13 cellular contexts compared by ENCODE assay signal in the genomic region with DNA sequence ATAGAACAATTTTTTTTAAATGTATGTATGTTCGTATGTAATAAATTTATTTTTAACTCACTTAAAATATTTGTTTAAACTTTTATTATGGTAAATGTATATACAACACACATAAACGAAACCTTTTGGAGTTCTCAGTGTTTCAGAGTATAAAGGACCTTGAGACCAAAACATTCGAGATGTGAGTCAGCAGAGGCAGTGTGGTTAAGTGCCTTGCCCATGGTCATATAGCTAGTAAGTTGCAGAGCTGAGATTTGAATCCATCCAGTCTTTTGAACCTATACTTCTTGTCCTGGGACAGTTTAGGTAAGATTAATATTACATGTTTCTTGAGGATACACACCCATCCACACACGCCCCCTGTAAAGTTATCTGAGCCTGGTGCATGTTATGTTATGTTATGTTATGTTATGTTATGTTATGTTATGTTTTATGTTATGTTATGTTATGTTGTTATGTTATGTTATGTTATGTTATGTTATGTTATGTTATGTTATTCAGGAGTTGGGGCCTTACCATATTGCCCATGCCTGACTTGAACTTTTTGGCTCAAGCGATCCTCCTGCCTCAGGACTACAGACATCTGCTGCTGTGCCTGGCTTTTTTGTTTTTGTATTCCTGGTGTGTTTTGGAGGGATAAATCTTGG. TPM values are rescaled to one million over a fixed set of nuclear protein-coding genes. Genes with fewer than 3 reads are reported as not detected.
DNase-seq lines count a peak whose midpoint lies in the region; ATAC-seq and TF ChIP-seq lines count a peak whose summit lies in the region.
"Had no signal": no experiment of that assay in that cellular context is flagged by ENCODE, and none has a peak within 500 bp of the region (broad histone marks: within the 10 kb centered on the region; RNA-seq: fewer than 3 reads in every experiment).

No MANE protein-coding gene starts in this region.

- H3K4me3 Mint-ChIP-seq in HFFc6 = no peak overlapping the region
- H3K4me3 Mint-ChIP-seq in naive thymus-derived CD4-positive, alpha-beta T cell = no peak overlapping the region
- H3K4me3 Mint-ChIP-seq: activated naive CD8-positive, alpha-beta T cell treated with anti-CD3 and anti-CD28 coated beads, Interleukin-2, amount 10 ng/mL, durations not matched to agents 7 days and 5 days had no signal

- DNase-seq in Daoy (ENCODE audit: low read depth) (peak; percentile 7), HFFc6 (peak; percentile 27), astrocyte of the hippocampus (ENCODE audit: low read depth, low spot score) (peak; percentile 34), OCI-LY7 (ENCODE audit: low spot score) (no peak), coronary artery (ENCODE audit: low spot score) (no peak), GM10266 (ENCODE audit: extremely low spot score) (no peak)
- no peak for DNase-seq in naive thymus-derived CD4-positive, alpha-beta T cell
- DNase-seq: activated naive CD8-positive, alpha-beta T cell treated with anti-CD3 and anti-CD28 coated beads, Interleukin-2, amount 10 ng/mL, durations not matched to agents 7 days and 5 days; DMS153; effector memory CD4-positive, alpha-beta T cell; KG1 had no signal

- H3K27me3 Mint-ChIP-seq in HFFc6 (ENCODE audit: insufficient read depth) = no peaks in the 10 kb centered on the region
- no peaks in the 10 kb centered on the region for H3K27me3 Mint-ChIP-seq in naive thymus-derived CD4-positive, alpha-beta T cell
- H3K27me3 Mint-ChIP-seq: activated naive CD8-positive, alpha-beta T cell treated with anti-CD3 and anti-CD28 coated beads, Interleukin-2, amount 10 ng/mL, durations not matched to agents 7 days and 5 days; progenitor cell of endocrine pancreas had no signal

- CTCF ChIA-PET in naive thymus-derived CD4-positive, alpha-beta T cell (lab: Charles Lee) = no interaction called here
- CTCF ChIA-PET in OCI-LY7 (lab: Charles Lee; ENCODE audit: unreplicated experiment) = no interaction called here

- POLR2A ChIA-PET in naive thymus-derived CD4-positive, alpha-beta T cell (lab: Charles Lee) = no interaction called here
- POLR2A ChIA-PET in OCI-LY7 (lab: Charles Lee) = no interaction called here

- H4K20me1 ChIP-seq in OCI-LY7 (ENCODE audit: insufficient read depth, low read length) = 0 out of 2 replicates have a peak, but pooled peaks cover 4% of the 10 kb centered on the region

- ATAC-seq in naive thymus-derived CD4-positive, alpha-beta T cell = no peak
- no peak for ATAC-seq in GM21423 (IDR thresholded peaks at IDR 0.05; ENCODE audit: unreplicated experiment)

- no peak overlapping the region for H3K4me2 ChIP-seq in OCI-LY7 (ENCODE audit: low read length)

- H3K4me1 ChIP-seq in naive thymus-derived CD4-positive, alpha-beta T cell (ENCODE audit: control insufficient read depth in 2 of 2, insufficient read depth in 2 of 2, low read length in 2 of 2) = no peaks in the 10 kb centered on the region
- no peaks in the 10 kb centered on the region for H3K4me1 ChIP-seq in OCI-LY7 (ENCODE audit: insufficient read depth, low read length, poor library complexity, severe bottlenecking)

- no peaks in the 10 kb centered on the region for H3K9me3 Mint-ChIP-seq in HFFc6
- no peaks in the 10 kb centered on the region for H3K9me3 Mint-ChIP-seq in naive thymus-derived CD4-positive, alpha-beta T cell
- H3K9me3 Mint-ChIP-seq: activated naive CD8-positive, alpha-beta T cell treated with anti-CD3 and anti-CD28 coated beads, Interleukin-2, amount 10 ng/mL, durations not matched to agents 7 days and 5 days had no signal

- H3K4me1 Mint-ChIP-seq in HFFc6 (ENCODE audit: low read depth) = peaks cover 52% of the 10 kb centered on the region
- H3K4me1 Mint-ChIP-seq in naive thymus-derived CD4-positive, alpha-beta T cell = peaks cover 13 to 59% (median 49%) of the 10 kb centered on the region in 7 donors

- H3K79me2 ChIP-seq in OCI-LY7 (ENCODE audit: insufficient read depth, low read depth, low read length) = peaks cover 27% of the 10 kb centered on the region; the same call in 1 of the 2 replicates

- H3K36me3 ChIP-seq in naive thymus-derived CD4-positive, alpha-beta T cell (ENCODE audit: control insufficient read depth in 2 of 3, insufficient read depth in 3 of 3, low read length in 3 of 3) = peaks cover 0 to 1% (median 0%) of the 10 kb centered on the region in 3 experiments
- peaks cover 59% of the 10 kb centered on the region for H3K36me3 ChIP-seq in OCI-LY7 (ENCODE audit: insufficient read depth, low read length)

- no peak overlapping the region for H3K4me3 ChIP-seq in naive thymus-derived CD4-positive, alpha-beta T cell (ENCODE audit: low read length)
- H3K4me3 ChIP-seq in OCI-LY7 (ENCODE audit: low read depth, low read length, poor library complexity, severe bottlenecking) (no peak overlapping the region), coronary artery (no peak overlapping the region)

- H3K27ac ChIP-seq in naive thymus-derived CD4-positive, alpha-beta T cell (ENCODE audit: low read depth, low read length) = no peak overlapping the region
- H3K27ac ChIP-seq in OCI-LY7 (ENCODE audit: low read depth, low read length, poor library complexity, severe bottlenecking) = no peak overlapping the region
- H3K27ac ChIP-seq in coronary artery = no peak overlapping the region

- H3K9me3 ChIP-seq in naive thymus-derived CD4-positive, alpha-beta T cell (ENCODE audit: control insufficient read depth in 2 of 3, low read length in 3 of 3) = no peaks in the 10 kb centered on the region
- H3K9me3 ChIP-seq in OCI-LY7 (ENCODE audit: low read length) = no peaks in the 10 kb centered on the region

- no peaks in the 10 kb centered on the region for H3K9me2 ChIP-seq in OCI-LY7 (ENCODE audit: insufficient read depth, low read length)

- TF ChIP-seq CTCF in HFFc6 (IDR thresholded peaks at IDR 0.05) (no peak), OCI-LY7 (conservative IDR thresholded peaks at IDR 0.05; ENCODE audit: low read length) (no peak), coronary artery (IDR thresholded peaks at IDR 0.05) (no peak), GM10266 (IDR thresholded peaks at IDR 0.05; ENCODE audit: control insufficient read depth, insufficient read depth, low read depth, missing control alignments) (no peak)

- peaks cover 17% of the 10 kb centered on the region for H3K36me3 Mint-ChIP-seq in HFFc6 (ENCODE audit: low read depth)
- H3K36me3 Mint-ChIP-seq in naive thymus-derived CD4-positive, alpha-beta T cell = peaks cover 5 to 43% (median 8%) of the 10 kb centered on the region in 5 donors

- H3K27me3 ChIP-seq in naive thymus-derived CD4-positive, alpha-beta T cell (ENCODE audit: control insufficient read depth in 2 of 2, insufficient read depth in 2 of 2, low read length in 2 of 2) = no peaks in the 10 kb centered on the region

- BruUV-seq in OCI-LY7 (replicated peaks; lab: Mats Ljungman, UMichigan) = no TSS peak

- no peak overlapping the region; the same call in 1 of the 2 replicates for H3K27ac Mint-ChIP-seq in HFFc6
- peak overlapping the region in 6 of 9 donors; percentile 7 to 64 (median 18) for H3K27ac Mint-ChIP-seq in naive thymus-derived CD4-positive, alpha-beta T cell
- H3K27ac Mint-ChIP-seq: activated naive CD8-positive, alpha-beta T cell treated with anti-CD3 and anti-CD28 coated beads, Interleukin-2, amount 10 ng/mL, durations not matched to agents 7 days and 5 days; progenitor cell of endocrine pancreas had no signal

- intact Hi-C loops in naive thymus-derived CD4-positive, alpha-beta T cell (cut with micrococcal nuclease) = no loop called here
- intact Hi-C loops in OCI-LY7 (cut with micrococcal nuclease; ENCODE audit: unreplicated experiment) = no loop called here

- no peak overlapping the region for H2AFZ ChIP-seq in OCI-LY7 (ENCODE audit: low read length)

RNA-seq across cellular contexts. Expression of gene TNRC6A, which starts 41.8 kb away (rescaled TPM):
- total RNA-seq in Daoy (2014; rRNA removed; shearing (Covaris generic)) = 12.9 and 28.6 TPM in 2 replicates
- 10 to 100 TPM; 40.7 to 49.3 (median 41.7) TPM for total RNA-seq in HFFc6 (2021; fragmentation: NEBNext Ultra II Directional; extraction: Animal tissue kit (Norgen Biotek cat#: 25700))
- total RNA-seq in naive thymus-derived CD4-positive, alpha-beta T cell = 100 to 1,000 TPM in 1 of 5 experiments, 10 to 100 TPM in 4; 46.9 to 110 (median 77.8) TPM
- polyA plus RNA-seq in naive thymus-derived CD4-positive, alpha-beta T cell = 10 to 100 TPM; 13.4 to 19.8 TPM
- total RNA-seq in OCI-LY7 (2014; rRNA removed; shearing (Covaris generic)) = 38.1 and 45.2 TPM in 2 replicates
- total RNA-seq in OCI-LY7 (2022) = 60.3 and 64.3 TPM in 2 replicates

Comparison
In these comparisons a context has a peak if more than half of its experiments do, and no peak if none do; other contexts are left out.
1. DNase-seq: peak in Daoy (single experiment), HFFc6 (single experiment) and astrocyte of the hippocampus (single experiment); none in naive thymus-derived CD4-positive, alpha-beta T cell (0 of 9), OCI-LY7 (single experiment), coronary artery (single experiment) and GM10266 (single experiment).